Comparison of ENCODE assay signal across 1 cellular context in genomic region chr10:110833941-110834621, GRCh38.
A peak's percentile ranks its signal among the peaks of the same experiment; 100 is the strongest.
TF ChIP-seq lines count a peak whose summit lies in the region.

No MANE protein-coding gene starts in this region.

TF ChIP-seq in HepG2, 621 proteins besides CTCF, POLR2A, EP300 and RAD21 (continued from another document and continues in another):
- TF ChIP-seq IKZF4 (CRISPR knock-in tag; IDR thresholded peaks at IDR 0.05; ENCODE audit: borderline replicate concordance, low read depth, not compliant biosample characterization) (no peak), ZNF138 (CRISPR knock-in tag; IDR thresholded peaks at IDR 0.05; ENCODE audit: low read depth) (no peak), ZBTB25 (CRISPR knock-in tag; IDR thresholded peaks at IDR 0.05) (no peak), ZNF784 (CRISPR knock-in tag; IDR thresholded peaks at IDR 0.05; ENCODE audit: borderline replicate concordance) (no peak), ZHX2 (IDR thresholded peaks at IDR 0.05; ENCODE audit: low read depth) (no peak), ZHX2 (CRISPR knock-in tag; IDR thresholded peaks at IDR 0.05; ENCODE audit: borderline replicate concordance) (no peak), ZNF383 (CRISPR knock-in tag; IDR thresholded peaks at IDR 0.05; ENCODE audit: borderline replicate concordance) (no peak), PLRG1 (conservative IDR thresholded peaks at IDR 0.05) (no peak), RXRB (CRISPR knock-in tag; IDR thresholded peaks at IDR 0.05; ENCODE audit: borderline replicate concordance) (no peak), RBAK (CRISPR knock-in tag; IDR thresholded peaks at IDR 0.05) (no peak), YEATS2 (CRISPR knock-in tag; IDR thresholded peaks at IDR 0.05; ENCODE audit: borderline replicate concordance) (no peak), RBM39 (IDR thresholded peaks at IDR 0.05; ENCODE audit: low read depth, low read length, poor library complexity, severe bottlenecking) (no peak), TBP (CRISPR knock-in tag; IDR thresholded peaks at IDR 0.05) (no peak), ZNF891 (CRISPR knock-in tag; IDR thresholded peaks at IDR 0.05) (0 out of 2 replicates have a peak, but pooled peaks have one; percentile 37), SRF (IDR thresholded peaks at IDR 0.05; ENCODE audit: low read depth, low read length) (no peak), ZNF775 (CRISPR knock-in tag; IDR thresholded peaks at IDR 0.05; ENCODE audit: borderline replicate concordance) (no peak), ZNF543 (CRISPR knock-in tag; IDR thresholded peaks at IDR 0.05) (no peak), ZNF780A (CRISPR knock-in tag; IDR thresholded peaks at IDR 0.05) (no peak), ZNF879 (CRISPR knock-in tag; IDR thresholded peaks at IDR 0.05) (no peak), ZC3H4 (CRISPR knock-in tag; IDR thresholded peaks at IDR 0.05; ENCODE audit: borderline replicate concordance) (no peak), TAF15 (IDR thresholded peaks at IDR 0.05; ENCODE audit: low read depth, low read length, poor library complexity, severe bottlenecking) (no peak), TOPORS (CRISPR knock-in tag; IDR thresholded peaks at IDR 0.05) (no peak), ZNF549 (CRISPR knock-in tag; IDR thresholded peaks at IDR 0.05) (no peak), HNRNPL (IDR thresholded peaks at IDR 0.05; ENCODE audit: low read depth, low read length) (no peak), NPAS2 (CRISPR knock-in tag; IDR thresholded peaks at IDR 0.05; ENCODE audit: borderline replicate concordance) (no peak), ZNF296 (CRISPR knock-in tag; conservative IDR thresholded peaks at IDR 0.05) (no peak), BRD4 (CRISPR knock-in tag; IDR thresholded peaks at IDR 0.05) (no peak), ZEB1 (IDR thresholded peaks at IDR 0.05; ENCODE audit: insufficient replicate concordance, low read depth) (peak; percentile 19), ZBTB4 (CRISPR knock-in tag; IDR thresholded peaks at IDR 0.05; ENCODE audit: borderline replicate concordance) (0 out of 2 replicates have a peak, but pooled peaks have one; percentile 53), ZNF205 (CRISPR knock-in tag; IDR thresholded peaks at IDR 0.05) (no peak), RFX3 (CRISPR knock-in tag; IDR thresholded peaks at IDR 0.05) (no peak), ATF6 (CRISPR knock-in tag; conservative IDR thresholded peaks at IDR 0.05) (no peak), XBP1 (CRISPR knock-in tag; IDR thresholded peaks at IDR 0.05) (no peak), NFIB (CRISPR knock-in tag; IDR thresholded peaks at IDR 0.05; ENCODE audit: borderline replicate concordance) (no peak), SALL2 (CRISPR knock-in tag; IDR thresholded peaks at IDR 0.05) (no peak), ZNF503 (CRISPR knock-in tag; IDR thresholded peaks at IDR 0.05) (no peak), NRL (CRISPR knock-in tag; IDR thresholded peaks at IDR 0.05; ENCODE audit: borderline replicate concordance) (0 out of 2 replicates have a peak, but pooled peaks have one; percentile 49), PITX1 (CRISPR knock-in tag; IDR thresholded peaks at IDR 0.05) (no peak), KDM2A (CRISPR knock-in tag; IDR thresholded peaks at IDR 0.05; ENCODE audit: borderline replicate concordance, low read depth) (no peak)
